In the genomic region with DNA sequence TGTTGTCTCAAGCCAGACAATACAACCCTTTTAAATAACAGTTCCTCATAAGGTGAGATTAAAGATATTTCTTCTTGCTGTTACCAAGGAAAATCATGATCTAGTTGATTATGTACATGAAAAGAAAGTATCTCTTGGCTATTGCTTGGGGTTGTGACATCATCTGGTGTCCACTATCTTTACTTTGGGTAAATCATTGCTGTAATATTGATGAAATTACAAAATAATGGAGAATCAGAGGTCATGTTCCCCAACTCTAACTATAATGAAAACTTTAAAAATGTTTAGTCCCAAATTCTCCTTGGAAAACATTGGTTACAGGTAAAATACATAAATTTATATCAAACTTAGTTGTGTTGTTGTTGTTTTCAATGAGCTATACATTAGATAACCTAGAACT, we compare ENCODE assay signal across 40 cellular contexts.
"Had no signal": no experiment of that assay in that cellular context is flagged by ENCODE, and none has a peak within 500 bp of the region (broad histone marks: within the 10 kb centered on the region; RNA-seq: fewer than 3 reads in every experiment).

No MANE protein-coding gene starts in this region.

- H3K27ac Mint-ChIP-seq: activated naive CD4-positive, alpha-beta T cell treated with anti-CD3 and anti-CD28 coated beads for 36 hours; activated naive CD4-positive, alpha-beta T cell treated with anti-CD3 and anti-CD28 coated beads, Interleukin-2, amount 10 ng/mL, durations not matched to agents 7 days and 5 days; activated naive CD4-positive, alpha-beta T cell treated with anti-CD3 and anti-CD28 coated beads, Interleukin-2, amount 50 U/mL, for 24 hours; activated naive CD4-positive, alpha-beta T cell treated with anti-CD3 and anti-CD28 coated beads, Interleukin-2, amount 50 U/mL, for 72 hours; activated naive CD8-positive, alpha-beta T cell; activated naive CD8-positive, alpha-beta T cell treated with anti-CD3 and anti-CD28 coated beads for 36 hours; activated naive CD8-positive, alpha-beta T cell treated with anti-CD3 and anti-CD28 coated beads, Interleukin-2, amount 10 ng/mL, durations not matched to agents 7 days and 5 days; activated naive CD8-positive, alpha-beta T cell treated with anti-CD3 and anti-CD28 coated beads, Interleukin-2, amount 50 U/mL, for 24 hours; activated T-cell treated with anti-CD3 and anti-CD28 coated beads, Interleukin-2, amount 50 U/mL, for 24 hours; activated T-cell treated with anti-CD3 and anti-CD28 coated beads, Interleukin-2, amount 50 U/mL, for 72 hours; activated T-helper 1 cell treated with anti-CD3 and anti-CD28 coated beads, Interleukin-12 subunit alpha, Interleukin-12 subunit beta, Interleukin-2, Interleukin-4 antibody, amounts not matched to agents 30 ng/mL and 10 ng/mL and 1 ng/mL, durations not matched to agents 14 hours and 24 hours and 36 hours; activated T-helper 17 cell treated with anti-CD3 and anti-CD28 coated beads, Interleukin-2, amount 50 U/mL, for 72 hours; activated T-helper 2 cell treated with anti-CD3 and anti-CD28 coated beads, Interferon-gamma antibody, Interleukin-2, Interleukin-4, amounts not matched to agents 10 μg/mL and 5 μg/mL and 100 μg/mL, durations not matched to agents 14 hours and 24 hours and 36 hours; brain had no signal

- H3K36me3 ChIP-seq: adrenal gland, ascending aorta, brain microvascular endothelial cell, breast epithelium, cardiac muscle cell had no signal

- H3K27ac ChIP-seq: adrenal gland, ascending aorta, brain microvascular endothelial cell, breast epithelium, cardiac muscle cell had no signal

- H3K4me1 ChIP-seq: adrenal gland, ascending aorta, breast epithelium had no signal

- H3K4me1 Mint-ChIP-seq: activated naive CD4-positive, alpha-beta T cell treated with anti-CD3 and anti-CD28 coated beads, Interleukin-2, amount 10 ng/mL, durations not matched to agents 7 days and 5 days; activated naive CD4-positive, alpha-beta T cell treated with anti-CD3 and anti-CD28 coated beads, Interleukin-2, amount 50 U/mL, for 24 hours; activated naive CD8-positive, alpha-beta T cell treated with anti-CD3 and anti-CD28 coated beads for 36 hours; activated naive CD8-positive, alpha-beta T cell treated with anti-CD3 and anti-CD28 coated beads, Interleukin-2, amount 10 ng/mL, durations not matched to agents 7 days and 5 days; activated naive CD8-positive, alpha-beta T cell treated with anti-CD3 and anti-CD28 coated beads, Interleukin-2, amount 50 U/mL, for 24 hours; activated T-helper 17 cell treated with anti-CD3 and anti-CD28 coated beads, Interleukin-2, amount 50 U/mL, for 72 hours; central memory CD8-positive, alpha-beta T cell had no signal

- H3K27me3 Mint-ChIP-seq: activated naive CD4-positive, alpha-beta T cell treated with anti-CD3 and anti-CD28 coated beads, Interleukin-2, amount 10 ng/mL, durations not matched to agents 7 days and 5 days; activated naive CD8-positive, alpha-beta T cell; activated naive CD8-positive, alpha-beta T cell treated with anti-CD3 and anti-CD28 coated beads for 36 hours; activated naive CD8-positive, alpha-beta T cell treated with anti-CD3 and anti-CD28 coated beads, Interleukin-2, amount 10 ng/mL, durations not matched to agents 7 days and 5 days; activated naive CD8-positive, alpha-beta T cell treated with anti-CD3 and anti-CD28 coated beads, Interleukin-2, amount 50 U/mL, for 24 hours; activated T-cell treated with anti-CD3 and anti-CD28 coated beads, Interleukin-2, amount 50 U/mL, for 24 hours; brain; central memory CD8-positive, alpha-beta T cell had no signal

- DNase-seq: activated effector memory CD4-positive, alpha-beta T cell treated with anti-CD3 and anti-CD28 coated beads, Interleukin-2, amount 50 U/mL, for 16 hours; activated effector memory CD4-positive, alpha-beta T cell treated with Interleukin-2 at 50 U/mL for 16 hours; activated gamma-delta T cell; activated gamma-delta T cell treated with Interleukin-2 at 50 U/mL for 16 hours; activated naive CD4-positive, alpha-beta T cell; activated naive CD4-positive, alpha-beta T cell treated with anti-CD3 and anti-CD28 coated beads for 36 hours; activated naive CD4-positive, alpha-beta T cell treated with anti-CD3 and anti-CD28 coated beads, Interleukin-2, amount 10 ng/mL, durations not matched to agents 7 days and 5 days; activated naive CD4-positive, alpha-beta T cell treated with anti-CD3 and anti-CD28 coated beads, Interleukin-2, amount 50 U/mL, for 16 hours; activated naive CD4-positive, alpha-beta T cell treated with Interleukin-2 at 50 U/mL for 16 hours; activated naive CD8-positive, alpha-beta T cell treated with anti-CD3 and anti-CD28 coated beads for 36 hours; activated naive CD8-positive, alpha-beta T cell treated with anti-CD3 and anti-CD28 coated beads, Interleukin-2, amount 10 ng/mL, durations not matched to agents 7 days and 5 days; activated naive CD8-positive, alpha-beta T cell treated with anti-CD3 and anti-CD28 coated beads, Interleukin-2, amount 50 U/mL, for 24 hours; activated T-cell treated with anti-CD3 and anti-CD28 coated beads for 4 hours; activated T-cell treated with anti-CD3 and anti-CD28 coated beads, Interleukin-2, amount 50 U/mL, for 1 hour; activated T-cell treated with anti-CD3 and anti-CD28 coated beads, Interleukin-2, amount 50 U/mL, for 24 hours; activated T-cell treated with anti-CD3 and anti-CD28 coated beads, Interleukin-2, amount 50 U/mL, for 4 hours; activated T-cell treated with anti-CD3 and anti-CD28 coated beads, Interleukin-2, amount 50 U/mL, for 48 hours; activated T-cell treated with anti-CD3 and anti-CD28 coated beads, Interleukin-2, amount 50 U/mL, for 72 hours; adrenal gland; amniotic stem cell; amygdala; anterior cingulate cortex; aorta; brain microvascular endothelial cell; caudate nucleus; central memory CD4-positive, alpha-beta T cell; cerebellar nuclear complex had no signal

- H3K4me3 Mint-ChIP-seq: activated naive CD4-positive, alpha-beta T cell treated with anti-CD3 and anti-CD28 coated beads for 36 hours; activated naive CD4-positive, alpha-beta T cell treated with anti-CD3 and anti-CD28 coated beads, Interleukin-2, amount 10 ng/mL, durations not matched to agents 7 days and 5 days; activated naive CD4-positive, alpha-beta T cell treated with anti-CD3 and anti-CD28 coated beads, Interleukin-2, amount 50 U/mL, for 24 hours; activated naive CD8-positive, alpha-beta T cell; activated naive CD8-positive, alpha-beta T cell treated with anti-CD3 and anti-CD28 coated beads for 36 hours; activated naive CD8-positive, alpha-beta T cell treated with anti-CD3 and anti-CD28 coated beads, Interleukin-2, amount 10 ng/mL, durations not matched to agents 7 days and 5 days; activated naive CD8-positive, alpha-beta T cell treated with anti-CD3 and anti-CD28 coated beads, Interleukin-2, amount 50 U/mL, for 24 hours; activated T-cell treated with anti-CD3 and anti-CD28 coated beads, Interleukin-2, amount 50 U/mL, for 24 hours; activated T-cell treated with anti-CD3 and anti-CD28 coated beads, Interleukin-2, amount 50 U/mL, for 4 hours; activated T-cell treated with anti-CD3 and anti-CD28 coated beads, Interleukin-2, amount 50 U/mL, for 72 hours; activated T-helper 1 cell treated with anti-CD3 and anti-CD28 coated beads, Interleukin-12 subunit alpha, Interleukin-12 subunit beta, Interleukin-2, Interleukin-4 antibody, amounts not matched to agents 30 ng/mL and 10 ng/mL and 1 ng/mL, durations not matched to agents 14 hours and 24 hours and 36 hours; activated T-helper 17 cell treated with anti-CD3 and anti-CD28 coated beads, Interleukin-2, amount 50 U/mL, for 72 hours; brain; central memory CD8-positive, alpha-beta T cell had no signal

- FAIRE-seq: astrocyte, bronchial epithelial cell had no signal

- H3K9me3 ChIP-seq: adrenal gland, ascending aorta, breast epithelium had no signal

- H3K4me3 ChIP-seq: adrenal gland, ascending aorta, breast epithelium, cardiac muscle cell had no signal

- H3K36me3 Mint-ChIP-seq: activated naive CD4-positive, alpha-beta T cell treated with anti-CD3 and anti-CD28 coated beads, Interleukin-2, amount 10 ng/mL, durations not matched to agents 7 days and 5 days; activated naive CD4-positive, alpha-beta T cell treated with anti-CD3 and anti-CD28 coated beads, Interleukin-2, amount 50 U/mL, for 24 hours; activated naive CD4-positive, alpha-beta T cell treated with anti-CD3 and anti-CD28 coated beads, Interleukin-2, amount 50 U/mL, for 72 hours; activated naive CD8-positive, alpha-beta T cell; activated naive CD8-positive, alpha-beta T cell treated with anti-CD3 and anti-CD28 coated beads for 36 hours; activated naive CD8-positive, alpha-beta T cell treated with anti-CD3 and anti-CD28 coated beads, Interleukin-2, amount 10 ng/mL, durations not matched to agents 7 days and 5 days had no signal

- H3K9me3 Mint-ChIP-seq: activated naive CD4-positive, alpha-beta T cell treated with anti-CD3 and anti-CD28 coated beads, Interleukin-2, amount 10 ng/mL, durations not matched to agents 7 days and 5 days; activated naive CD8-positive, alpha-beta T cell treated with anti-CD3 and anti-CD28 coated beads for 36 hours; activated naive CD8-positive, alpha-beta T cell treated with anti-CD3 and anti-CD28 coated beads, Interleukin-2, amount 10 ng/mL, durations not matched to agents 7 days and 5 days; activated naive CD8-positive, alpha-beta T cell treated with anti-CD3 and anti-CD28 coated beads, Interleukin-2, amount 50 U/mL, for 24 hours; activated T-cell treated with anti-CD3 and anti-CD28 coated beads, Interleukin-2, amount 50 U/mL, for 24 hours; activated T-cell treated with anti-CD3 and anti-CD28 coated beads, Interleukin-2, amount 50 U/mL, for 4 hours; activated T-cell treated with anti-CD3 and anti-CD28 coated beads, Interleukin-2, amount 50 U/mL, for 72 hours; activated T-helper 1 cell treated with anti-CD3 and anti-CD28 coated beads, Interleukin-12 subunit alpha, Interleukin-12 subunit beta, Interleukin-2, Interleukin-4 antibody, amounts not matched to agents 30 ng/mL and 10 ng/mL and 1 ng/mL, durations not matched to agents 14 hours and 24 hours and 36 hours; activated T-helper 2 cell treated with anti-CD3 and anti-CD28 coated beads, Interferon-gamma antibody, Interleukin-2, Interleukin-4, amounts not matched to agents 10 μg/mL and 5 μg/mL and 100 μg/mL, durations not matched to agents 14 hours and 24 hours and 36 hours had no signal

- ATAC-seq: activated naive CD4-positive, alpha-beta T cell treated with anti-CD3 and anti-CD28 coated beads, Interleukin-2, amount 50 U/mL, for 72 hours; activated naive CD8-positive, alpha-beta T cell treated with anti-CD3 and anti-CD28 coated beads, Interleukin-2, amount 50 U/mL, for 24 hours; activated T-cell treated with anti-CD3 and anti-CD28 coated beads, Interleukin-2, amount 50 U/mL, for 4 hours; activated T-cell treated with anti-CD3 and anti-CD28 coated beads, Interleukin-2, amount 50 U/mL, for 72 hours; activated T-helper 17 cell treated with anti-CD3 and anti-CD28 coated beads, Interleukin-2, amount 50 U/mL, for 72 hours had no signal

- H3K27me3 ChIP-seq: adrenal gland, ascending aorta, brain microvascular endothelial cell, breast epithelium, cardiac muscle cell had no signal
